8 cellular contexts compared by ENCODE assay signal in the genomic region with DNA sequence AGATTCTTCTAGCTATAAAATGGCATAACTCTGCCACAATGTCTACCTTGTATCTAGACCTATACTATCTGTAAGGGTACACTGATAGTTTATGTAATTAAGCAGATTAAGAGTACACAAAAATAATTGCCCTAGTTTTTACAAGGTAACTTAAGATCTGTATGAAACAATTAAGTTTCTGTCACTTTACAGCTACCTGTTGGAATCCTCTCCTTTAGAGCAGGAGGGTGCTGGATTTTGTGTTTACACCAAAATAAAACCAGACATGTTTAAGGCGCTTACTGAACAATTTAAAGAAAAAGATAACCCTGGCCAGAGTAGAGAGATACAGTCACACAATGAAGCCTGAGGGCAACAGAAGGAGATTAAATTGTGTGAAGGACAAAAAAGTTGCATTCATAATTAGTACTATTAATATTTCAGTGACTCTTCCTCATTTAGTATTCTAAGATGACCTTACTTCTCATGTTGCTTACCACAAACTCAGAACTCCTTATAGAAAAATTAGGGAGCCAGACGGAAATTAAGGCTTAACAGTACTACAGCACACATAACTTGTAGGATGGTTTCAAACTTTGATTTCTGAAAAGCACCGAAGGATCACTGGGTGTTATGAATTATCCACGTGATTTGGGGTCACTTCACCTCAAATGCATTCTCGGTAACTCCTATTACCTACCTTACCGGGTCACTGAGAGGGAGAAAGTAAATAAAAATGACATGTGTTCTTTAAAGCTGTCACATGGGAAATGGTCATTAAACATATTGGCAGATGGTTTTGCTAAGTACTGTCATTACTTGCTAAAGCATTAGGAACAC. TPM values are rescaled to one million over a fixed set of nuclear protein-coding genes. Genes with fewer than 3 reads are reported as not detected.
A peak's percentile ranks its signal among the peaks of the same experiment; 100 is the strongest.
DNase-seq lines count a peak whose midpoint lies in the region; ATAC-seq, FAIRE-seq and TF ChIP-seq lines count a peak whose summit lies in the region.

No MANE protein-coding gene starts in this region.

- DNase-seq in BJ (ENCODE audit: low read depth) (no peak), HepG2 (ENCODE audit: low spot score) (no peak), upper lobe of right lung (no peak), epidermal melanocyte (ENCODE audit: insufficient read length, low spot score) (no peak)
- no peak for DNase-seq in activated naive CD8-positive, alpha-beta T cell treated with anti-CD3 and anti-CD28 coated beads, Interleukin-2, amount 50 U/mL, for 24 hours

- in situ Hi-C loops in HepG2 (cut with HindIII; ENCODE audit: extremely low pct_ligation_motif_present, low pct_unique_long_range_greater_than_20kb) = no loop called here

- H3K36me3 ChIP-seq in BJ (ENCODE audit: control insufficient read depth, insufficient read depth, low read length) (peaks cover 6% of the 10 kb centered on the region), HepG2 (replicated peaks in 1 of 2; ENCODE audit: control insufficient read depth in 1 of 2, insufficient read depth in 2 of 2, low read length in 2 of 2) (peaks cover 11 to 28% of the 10 kb centered on the region in 2 experiments), upper lobe of right lung (peaks cover 29% of the 10 kb centered on the region)

- TF ChIP-seq EP300 in HepG2 (IDR thresholded peaks at IDR 0.05; ENCODE audit: low read depth in 2 of 2, low read length in 2 of 2) (no peak), HepG2 (CRISPR knock-in tag; IDR thresholded peaks at IDR 0.05; ENCODE audit: borderline replicate concordance) (no peak)

- H3K27ac ChIP-seq in HepG2 (ENCODE audit: extremely low read length, insufficient read depth, low read length) = peak overlapping the region; percentile 95
- H3K27ac ChIP-seq in upper lobe of right lung = peak overlapping the region; percentile 98

- H3K4me1 ChIP-seq in HepG2 (ENCODE audit: insufficient read depth, low read length) (peaks cover 62% of the 10 kb centered on the region), upper lobe of right lung (peaks cover 11% of the 10 kb centered on the region)

- peaks cover 57% of the 10 kb centered on the region for H3K4me1 Mint-ChIP-seq in activated naive CD8-positive, alpha-beta T cell treated with anti-CD3 and anti-CD28 coated beads, Interleukin-2, amount 50 U/mL, for 24 hours

- peak overlapping the region; percentile 94 for H3K4me2 ChIP-seq in HepG2 (ENCODE audit: low read depth, low read length)

- peak overlapping the region; percentile 98 for H3K9ac ChIP-seq in HepG2 (ENCODE audit: insufficient read depth, low read depth, low read length)

- peak; percentile 50 for ATAC-seq in GM19395 (IDR thresholded peaks at IDR 0.05; ENCODE audit: unreplicated experiment)
- peak; percentile 32 for ATAC-seq in HG03442 (IDR thresholded peaks at IDR 0.05; ENCODE audit: unreplicated experiment)
- ATAC-seq in activated naive CD8-positive, alpha-beta T cell treated with anti-CD3 and anti-CD28 coated beads, Interleukin-2, amount 50 U/mL, for 24 hours = no peak
- no peak for ATAC-seq in HepG2
- ATAC-seq in upper lobe of right lung = no peak
- ATAC-seq in HG03571 (IDR thresholded peaks at IDR 0.05; ENCODE audit: unreplicated experiment) = no peak

- POLR2A ChIA-PET in BJ (lab: Charles Lee) (interaction anchor here (0.6 kb wide), 1 partner anchor 25 kb away, joined by 4 read pairs; no protein-coding TSS in a partner anchor), HepG2 (lab: Yijun Ruan, JAX) (interaction anchor here (1.1 kb wide), 2 partner anchors 9 to 1067 kb away, joined by 3 read pairs; no protein-coding TSS in a partner anchor)

- peak overlapping the region; percentile 85 for H3K4me3 Mint-ChIP-seq in activated naive CD8-positive, alpha-beta T cell treated with anti-CD3 and anti-CD28 coated beads, Interleukin-2, amount 50 U/mL, for 24 hours

- no peak for TF ChIP-seq RAD21 in HepG2 (CRISPR knock-in tag; IDR thresholded peaks at IDR 0.05)

- H4K20me1 ChIP-seq in HepG2 (ENCODE audit: insufficient read depth, low read length) = 0 out of 2 replicates have a peak, but pooled peaks cover 3% of the 10 kb centered on the region

- H3K4me3 ChIP-seq in BJ (ENCODE audit: low read depth, low read length) (peak overlapping the region; percentile 93), HepG2 (replicated peaks in 1 of 3; ENCODE audit: insufficient read depth in 1 of 3, low read depth in 2 of 3, low read length in 3 of 3) (peak overlapping the region; percentile 82 to 93 (median 87)), upper lobe of right lung (peak overlapping the region; percentile 98)

- no peaks in the 10 kb centered on the region for H3K27me3 Mint-ChIP-seq in activated naive CD8-positive, alpha-beta T cell treated with anti-CD3 and anti-CD28 coated beads, Interleukin-2, amount 50 U/mL, for 24 hours

- intact Hi-C loops in HepG2 (cut with micrococcal nuclease; ENCODE audit: unreplicated experiment) (loop anchor here (10.0 kb wide), 1 partner anchor 1050 kb away; no protein-coding TSS in a partner anchor), upper lobe of right lung (cut with DNase I) (no loop called here)

- H3K36me3 Mint-ChIP-seq in activated naive CD8-positive, alpha-beta T cell treated with anti-CD3 and anti-CD28 coated beads, Interleukin-2, amount 50 U/mL, for 24 hours (ENCODE audit: low read depth) = peaks cover 39% of the 10 kb centered on the region

- TF ChIP-seq CTCF in BJ (IDR thresholded peaks at IDR 0.05; ENCODE audit: insufficient read depth, low read depth, low read length) (no peak), HepG2 (CRISPR knock-in tag; IDR thresholded peaks at IDR 0.05) (no peak), upper lobe of right lung (IDR thresholded peaks at IDR 0.05) (no peak)

- H2AFZ ChIP-seq in HepG2 (ENCODE audit: low read length) = no peak overlapping the region

- no TSS peak for BruUV-seq in HepG2 (replicated peaks; lab: Mats Ljungman, UMichigan)

- CTCF ChIA-PET in BJ (lab: Yijun Ruan, JAX) (no interaction called here), HepG2 (lab: Yijun Ruan, JAX; ENCODE audit: low intra/inter-chr PET ratio, low total read pairs) (no interaction called here)

- no peak for TF ChIP-seq POLR2A in HepG2 (IDR thresholded peaks at IDR 0.05; ENCODE audit: insufficient read depth in 1 of 2, low read depth in 2 of 2, low read length in 2 of 2)

- FAIRE-seq in HepG2 (lab: Jason Lieb, UNC) = peak; percentile 15

- H3K79me2 ChIP-seq in HepG2 (ENCODE audit: insufficient read depth, low read length) = peaks cover 49% of the 10 kb centered on the region

- WGBS in HepG2 (ENCODE audit: low lambda C conversion rate) = 3% methylated on average over 6 of the region's 6 CpGs

- peak overlapping the region; percentile 97 for H3K27ac Mint-ChIP-seq in activated naive CD8-positive, alpha-beta T cell treated with anti-CD3 and anti-CD28 coated beads, Interleukin-2, amount 50 U/mL, for 24 hours

- H3K27me3 ChIP-seq in BJ (ENCODE audit: control insufficient read depth, insufficient read depth, low read length) = no peaks in the 10 kb centered on the region
- no peaks in the 10 kb centered on the region for H3K27me3 ChIP-seq in HepG2 (ENCODE audit: control insufficient read depth in 1 of 2, insufficient read depth in 2 of 2, low read length in 2 of 2)
- H3K27me3 ChIP-seq in upper lobe of right lung = no peaks in the 10 kb centered on the region

- H3K9me3 ChIP-seq in HepG2 (ENCODE audit: low read length) (no peaks in the 10 kb centered on the region), upper lobe of right lung (no peaks in the 10 kb centered on the region)

- peaks cover 5% of the 10 kb centered on the region for H3K9me3 Mint-ChIP-seq in activated naive CD8-positive, alpha-beta T cell treated with anti-CD3 and anti-CD28 coated beads, Interleukin-2, amount 50 U/mL, for 24 hours

TF ChIP-seq in HepG2, 621 proteins besides CTCF, POLR2A, EP300 and RAD21 (continues in another document):
- TF ChIP-seq SP2 (CRISPR knock-in tag; IDR thresholded peaks at IDR 0.05) (no peak), TGIF2 (CRISPR knock-in tag; IDR thresholded peaks at IDR 0.05) (peak; percentile 16; the same call in 1 of the 2 replicates), SIX1 (CRISPR knock-in tag; IDR thresholded peaks at IDR 0.05; ENCODE audit: borderline replicate concordance) (peak; percentile 55; the same call in 1 of the 2 replicates)

RNA-seq across cellular contexts. Expression of gene DARS1, which starts 1.0 kb away (rescaled TPM):
- polyA plus RNA-seq in BJ (2011; rRNA removed) (44.0 and 88.9 TPM in 2 replicates), HepG2 (2011; rRNA removed) (149 and 230 TPM in 2 replicates)
- polyA minus RNA-seq in BJ (2011; rRNA and poly(A)+ RNA removed) = 27.0 and 31.2 TPM in 2 replicates
- total RNA-seq in HepG2 (2016; rRNA removed; fragmentation: Illumina TruSeq; extraction: Trizol) (149 and 246 TPM in 2 replicates), upper lobe of right lung (55.3 TPM)
- total RNA-seq in HepG2 (2016; cell fraction: cytosol; rRNA removed; fragmentation: Illumina TruSeq; extraction: Trizol; ENCODE audit: low read depth) = 19.9 and 25.4 TPM in 2 replicates
- total RNA-seq in HepG2 (2016; cell fraction: insoluble cytoplasmic fraction; rRNA removed; fragmentation: Illumina TruSeq; extraction: Trizol) = 151 and 220 TPM in 2 replicates
- total RNA-seq in HepG2 (2016; cell fraction: membrane; rRNA removed; fragmentation: Illumina TruSeq; extraction: Trizol) = 49.5 and 53.8 TPM in 2 replicates
- 83.7 and 87.9 TPM in 2 replicates for total RNA-seq in HepG2 (2016; cell fraction: nucleus; rRNA removed; fragmentation: Illumina TruSeq; extraction: Trizol)
- 82.7 and 108 TPM in 2 replicates for polyA plus RNA-seq in HepG2 (2011; cell fraction: cytosol; rRNA removed)
- 47.0 and 56.6 TPM in 2 replicates for polyA plus RNA-seq in HepG2 (2011; cell fraction: nucleus; rRNA removed)
- polyA plus RNA-seq in HepG2 (2012) = 118 and 170 TPM in 2 replicates
- polyA plus RNA-seq in HepG2 (2016; cell fraction: cytosol; fragmentation: Illumina TruSeq; extraction: Trizol; ENCODE audit: low read depth) = 10.3 and 11.0 TPM in 2 replicates
- 177 and 181 TPM in 2 replicates for polyA plus RNA-seq in HepG2 (2016; cell fraction: insoluble cytoplasmic fraction; fragmentation: Illumina TruSeq; extraction: Trizol; ENCODE audit: low read depth)
- 29.5 and 30.4 TPM in 2 replicates for polyA plus RNA-seq in HepG2 (2016; cell fraction: membrane; fragmentation: Illumina TruSeq; extraction: Trizol; ENCODE audit: low read depth)
- 88.4 and 95.0 TPM in 2 replicates for polyA plus RNA-seq in HepG2 (2016; cell fraction: nucleus; fragmentation: Illumina TruSeq; extraction: Trizol; ENCODE audit: insufficient read depth, low read depth)
- 23.5 and 77.2 TPM in 2 replicates for polyA minus RNA-seq in HepG2 (2011; rRNA and poly(A)+ RNA removed; ENCODE audit: low replicate concordance)
- 99.1 and 111 TPM in 2 replicates for polyA minus RNA-seq in HepG2 (2011; cell fraction: cytosol; rRNA and poly(A)+ RNA removed)
- 151 and 153 TPM in 2 replicates for polyA minus RNA-seq in HepG2 (2011; cell fraction: nucleus; rRNA and poly(A)+ RNA removed)

Comparison
In these comparisons a context has a peak if more than half of its experiments do, and no peak if none do; other contexts are left out.
1. ATAC-seq: peak in GM19395 (single experiment) and HG03442 (single experiment); none in activated naive CD8-positive, alpha-beta T cell treated with anti-CD3 and anti-CD28 coated beads, Interleukin-2, amount 50 U/mL, for 24 hours (single experiment), HepG2 (single experiment), upper lobe of right lung (single experiment) and HG03571 (single experiment).
2. Peak in every context shown above with its lines, with median percentiles within 50 percentile points of each other: H3K4me3 ChIP-seq.